ENCODE assay signal across 8 cellular contexts in genomic region chr9:99999797-100000196, GRCh38.
"Had no signal": no experiment of that assay in that cellular context is flagged by ENCODE, and none has a peak within 500 bp of the region (broad histone marks: within the 10 kb centered on the region; RNA-seq: fewer than 3 reads in every experiment).

No MANE protein-coding gene starts in this region.

- H3K9ac ChIP-seq: GM23248 had no signal

- H3K9me3 ChIP-seq: HAP-1 had no signal

- H2AFZ ChIP-seq: GM23248 had no signal

- ATAC-seq: HCT116 had no signal

- H3K4me1 ChIP-seq: HAP-1 had no signal

- H3K4me3 ChIP-seq: GM23248, HAP-1 had no signal

- H3K27ac ChIP-seq: GM23248, HL-60 had no signal

- DNase-seq: GM23248, GOT3, H7, HFFc6, KG1 had no signal
